8 cellular contexts compared by ENCODE assay signal in genomic region chr12:6537580-6538419, GRCh38. TPM values are rescaled to one million over a fixed set of nuclear protein-coding genes. Genes with fewer than 3 reads are reported as not detected.
DNase-seq lines count a peak whose midpoint lies in the region; ATAC-seq, FAIRE-seq and TF ChIP-seq lines count a peak whose summit lies in the region.
"Not testable (repeated sequence)": the region's sequence is repeated elsewhere in the genome, so short reads cannot be mapped to it uniquely, and the experiment has no call there.

No MANE protein-coding gene starts in this region.

- not testable (repeated sequence) for H4K91ac ChIP-seq in IMR-90 (ENCODE audit: insufficient read depth, low read depth, low read length)

- H3K56ac ChIP-seq in IMR-90 (ENCODE audit: extremely low read depth, insufficient read depth, low read length), result not testable (repeated sequence)

- H4K20me1 ChIP-seq in IMR-90 (ENCODE audit: insufficient read depth, low read length), result peaks cover 75% of the 10 kb centered on the region
- peaks cover 65% of the 10 kb centered on the region for H4K20me1 ChIP-seq in astrocyte (ENCODE audit: insufficient read depth, low read length)

- peaks cover 0 to 70% of the 10 kb centered on the region in 2 experiments; a peak in 3 of 4 replicates for H3K79me1 ChIP-seq in IMR-90 (ENCODE audit: low read depth in 1 of 2, low read length in 2 of 2)

- H3K79me2 ChIP-seq in astrocyte (ENCODE audit: insufficient read depth, low read length), result peaks cover 48% of the 10 kb centered on the region

- 0 out of 2 replicates have a peak overlapping the region, but pooled peaks have one; percentile 15 for H3K14ac ChIP-seq in IMR-90 (replicated peaks; ENCODE audit: low read depth, low read length)

- H3K36me3 Mint-ChIP-seq in astrocyte (ENCODE audit: low read depth, unreplicated experiment) (peaks cover 31% of the 10 kb centered on the region), osteocyte (ENCODE audit: unreplicated experiment) (peaks cover 15% of the 10 kb centered on the region)

- dilution Hi-C loops in IMR-90 (cut with HindIII; ENCODE audit: low sequenced_read_pairs, unreplicated experiment), result not testable (repeated sequence)

- H3K27ac Mint-ChIP-seq in astrocyte (ENCODE audit: unreplicated experiment) (peak overlapping the region; percentile 87), osteocyte (ENCODE audit: unreplicated experiment) (peak overlapping the region; percentile 73)

- H3K27me3 Mint-ChIP-seq in astrocyte (ENCODE audit: low read depth, unreplicated experiment); osteocyte (ENCODE audit: unreplicated experiment): not testable (repeated sequence)

- H2AFZ ChIP-seq in IMR-90 (replicated peaks; ENCODE audit: low read length, poor library complexity); astrocyte (ENCODE audit: low read depth, low read length): not testable (repeated sequence)

- H3K4ac ChIP-seq in IMR-90 (ENCODE audit: low read depth, low read length), result not testable (repeated sequence)

- peak overlapping the region; percentile 66; the same call in 1 of the 2 replicates for H3K4me3 ChIP-seq in IMR-90 (ENCODE audit: insufficient read depth, low read depth, low read length)
- H3K4me3 ChIP-seq in astrocyte (ENCODE audit: insufficient read depth, low read depth, low read length); cardiac muscle cell: not testable (repeated sequence)

- H2BK120ac ChIP-seq in IMR-90 (ENCODE audit: low read depth, low read length), result not testable (repeated sequence)

- peaks cover 12% of the 10 kb centered on the region for H3K4me1 ChIP-seq in IMR-90 (ENCODE audit: control insufficient read depth, insufficient read depth, low read length)
- peaks cover 48% of the 10 kb centered on the region for H3K4me1 ChIP-seq in astrocyte (ENCODE audit: insufficient read depth, low read length)
- H3K4me1 ChIP-seq in cardiac muscle cell (ENCODE audit: low read depth), result peaks cover 18% of the 10 kb centered on the region

- not testable (repeated sequence) for H2BK20ac ChIP-seq in IMR-90 (ENCODE audit: low read depth, low read length)

- peak; percentile 52 for TF ChIP-seq RAD21 in IMR-90 (IDR thresholded peaks at IDR 0.05; ENCODE audit: low read length)

- not testable (repeated sequence) for H3K27me3 ChIP-seq in IMR-90 (ENCODE audit: control insufficient read depth, insufficient read depth, low read length); astrocyte (ENCODE audit: insufficient read depth, low read length); cardiac muscle cell

- not testable (repeated sequence) for H3K23ac ChIP-seq in IMR-90 (ENCODE audit: low read depth, low read length)

- in situ Hi-C loops in IMR-90 (cut with MboI; ENCODE audit: low sequenced_read_pairs), result not testable (repeated sequence)

- not testable (repeated sequence) for H4K5ac ChIP-seq in IMR-90 (ENCODE audit: low read depth, low read length)

- not testable (repeated sequence) for H3K9me1 ChIP-seq in IMR-90 (ENCODE audit: insufficient read depth, low read length)

- peak overlapping the region; percentile 2 to 11; a peak in 1 of 4 replicates for H4K8ac ChIP-seq in IMR-90 (ENCODE audit: low read depth in 2 of 2, low read length in 2 of 2)

- FAIRE-seq in astrocyte (lab: Jason Lieb, UNC), result not testable (repeated sequence)

- peak overlapping the region; percentile 11; the same call in 1 of the 2 replicates for H3K9ac ChIP-seq in IMR-90 (ENCODE audit: low read depth, low read length)
- peak overlapping the region; percentile 98 for H3K9ac ChIP-seq in astrocyte (ENCODE audit: low read length)

- H3K27ac ChIP-seq in IMR-90 (ENCODE audit: insufficient read depth, low read length) (peak overlapping the region; percentile 18; the same call in 1 of the 2 replicates), astrocyte (ENCODE audit: low read depth, low read length) (peak overlapping the region; percentile 35), cardiac muscle cell (peak overlapping the region; percentile 40)

- H3K18ac ChIP-seq in IMR-90 (ENCODE audit: low read depth, low read length), result not testable (repeated sequence)

- intact Hi-C loops in IMR-90 (cut with micrococcal nuclease), result loop anchor here (1.0 kb wide), 1 partner anchor 114 kb away; no protein-coding TSS in a partner anchor

- H2BK15ac ChIP-seq in IMR-90 (ENCODE audit: low read depth, low read length), result not testable (repeated sequence)

- BruUV-seq in IMR-90 (replicated peaks; lab: Mats Ljungman, UMichigan), result TSS peak; percentile 98

- H2AK9ac ChIP-seq in IMR-90 (replicated peaks; ENCODE audit: low read depth, low read length, poor library complexity), result peak overlapping the region; percentile 83

- TF ChIP-seq CTCF in IMR-90 (conservative IDR thresholded peaks at IDR 0.05; ENCODE audit: low read depth, low read length) (peak; percentile 64), astrocyte (IDR thresholded peaks at IDR 0.05; ENCODE audit: insufficient read depth, low read depth, low read length) (peak; percentile 71), cardiac muscle cell (IDR thresholded peaks at IDR 0.05; ENCODE audit: low read depth, low read length) (peak; percentile 76), osteocyte (IDR thresholded peaks at IDR 0.05) (peak; percentile 87)

- peak overlapping the region; percentile 9 for H2BK5ac ChIP-seq in IMR-90 (ENCODE audit: low read depth, low read length, poor library complexity, severe bottlenecking)

- peak overlapping the region; percentile 89 for H3K4me2 ChIP-seq in IMR-90 (ENCODE audit: low read depth, low read length)
- peak overlapping the region; percentile 99 for H3K4me2 ChIP-seq in astrocyte (ENCODE audit: low read length)

- TF ChIP-seq POLR2A in IMR-90 (IDR thresholded peaks at IDR 0.05; ENCODE audit: low read depth, low read length), result not testable (repeated sequence)

- H3K4me3 Mint-ChIP-seq in astrocyte (ENCODE audit: unreplicated experiment), result peak overlapping the region; percentile 89
- not testable (repeated sequence) for H3K4me3 Mint-ChIP-seq in osteocyte (ENCODE audit: unreplicated experiment)

- DNase-seq in D341Med (ENCODE audit: low spot score), result peak; percentile 64
- peak; percentile 81 for DNase-seq in IMR-90
- peak; percentile 75 for DNase-seq in NCI-H774 (lab: John Stamatoyannopoulos, UW)
- DNase-seq in activated CD4-positive, CD25-positive, alpha-beta regulatory T cell (lab: John Stamatoyannopoulos, UW), result peak; percentile 63 to 79 (median 75)
- peak; percentile 62 for DNase-seq in astrocyte (ENCODE audit: low read depth)
- peak; percentile 84 to 89 for DNase-seq in cardiac muscle cell (ENCODE audit: low read depth in 1 of 2, low spot score in 1 of 2)
- DNase-seq in osteocyte (ENCODE audit: extremely low spot score, unreplicated experiment), result peak; percentile 90
- peak; percentile 83 for DNase-seq in stimulated activated naive CD8-positive, alpha-beta T cell treated with anti-CD3 and anti-CD28 coated beads, Interleukin-15, Interleukin-2, amounts not matched to agents 100 U/mL and 50 U/mL, for 24 hours

- peaks cover 23% of the 10 kb centered on the region for H3K4me1 Mint-ChIP-seq in astrocyte (ENCODE audit: low read depth, unreplicated experiment)
- H3K4me1 Mint-ChIP-seq in osteocyte (ENCODE audit: unreplicated experiment), result peaks cover 62% of the 10 kb centered on the region

- ATAC-seq in IMR-90 (ENCODE audit: low read depth); stimulated activated naive CD8-positive, alpha-beta T cell treated with anti-CD3 and anti-CD28 coated beads, Interleukin-15, Interleukin-2, amounts not matched to agents 100 U/mL and 50 U/mL, for 24 hours: not testable (repeated sequence)

- H3K36me3 ChIP-seq in IMR-90 (ENCODE audit: control insufficient read depth, insufficient read depth, low read length), result peaks cover 57% of the 10 kb centered on the region
- peaks cover 29% of the 10 kb centered on the region for H3K36me3 ChIP-seq in astrocyte (ENCODE audit: insufficient read depth, low read length)
- H3K36me3 ChIP-seq in cardiac muscle cell, result peaks cover 26% of the 10 kb centered on the region

- POLR2A ChIA-PET in IMR-90 (lab: Charles Lee; ENCODE audit: unreplicated experiment), result interaction anchor here (0.7 kb wide), 2 partner anchors 10 to 209 kb away, joined by 3 to 4 read pairs; no protein-coding TSS in a partner anchor

- H2AK5ac ChIP-seq in IMR-90 (ENCODE audit: low read depth, low read length), result peak overlapping the region; percentile 10; the same call in 1 of the 2 replicates

- CTCF ChIA-PET in IMR-90 (lab: Yijun Ruan, JAX), result interaction anchor here (0.6 to 1.9 kb wide), 5 partner anchors 11 to 59 kb away, joined by 3 to 8 read pairs (median 4); no protein-coding TSS in a partner anchor

- WGBS in IMR-90 (ENCODE audit: extremely low coverage in 2 of 2, insufficient read length in 1 of 2), 2 experiments, result 38% methylated on average over 3 of the region's 17 CpGs; no CpG with 5 or more reads in 1 of the 2 experiments

- H3K9me3 ChIP-seq in IMR-90 (ENCODE audit: control insufficient read depth, insufficient read depth, low read length); astrocyte (ENCODE audit: insufficient read depth, low read depth, low read length); cardiac muscle cell (ENCODE audit: low read depth): not testable (repeated sequence)

- not testable (repeated sequence) for H3K9me3 Mint-ChIP-seq in astrocyte (ENCODE audit: unreplicated experiment); osteocyte (ENCODE audit: unreplicated experiment)

RNA-seq across cellular contexts. Expression of gene GAPDH, which starts 3.5 kb away (rescaled TPM):
- total RNA-seq in IMR-90 (2012; rRNA removed) (11,536 and 12,939 TPM in 2 replicates), astrocyte (5,151 and 5,167 TPM in 2 replicates), cardiac muscle cell (8,013 and 12,904 TPM in 2 replicates), osteocyte (1,754 and 1,775 TPM in 2 replicates)
- polyA plus RNA-seq in IMR-90 (2012; rRNA removed) (21,893 and 22,387 TPM in 2 replicates), cardiac muscle cell (11,564 and 14,299 TPM in 2 replicates)
- 8,363 and 20,126 TPM in 2 replicates for polyA plus RNA-seq in IMR-90 (2012; cell fraction: cytosol; rRNA removed)
- 5,196 and 8,980 TPM in 2 replicates for polyA plus RNA-seq in IMR-90 (2012; cell fraction: nucleus; rRNA removed; ENCODE audit: low replicate concordance)

RNA-seq across cellular contexts. Expression of gene IFFO1, which starts 18.0 kb away (rescaled TPM):
- total RNA-seq in IMR-90 (2012; rRNA removed) (5.6 and 5.8 TPM in 2 replicates), astrocyte (18.8 and 20.8 TPM in 2 replicates), cardiac muscle cell (18.0 and 29.0 TPM in 2 replicates), osteocyte (35.9 and 40.7 TPM in 2 replicates)
- polyA plus RNA-seq in IMR-90 (2012; rRNA removed) (35.1 and 37.8 TPM in 2 replicates), cardiac muscle cell (25.4 and 28.4 TPM in 2 replicates)
- 30.6 and 33.4 TPM in 2 replicates for polyA plus RNA-seq in IMR-90 (2012; cell fraction: cytosol; rRNA removed)
- 194 and 345 TPM in 2 replicates for polyA plus RNA-seq in IMR-90 (2012; cell fraction: nucleus; rRNA removed; ENCODE audit: low replicate concordance)

RNA-seq across cellular contexts. Expression of gene NOP2, which starts 30.3 kb away (rescaled TPM):
- total RNA-seq in IMR-90 (2012; rRNA removed) (32.5 and 35.8 TPM in 2 replicates), astrocyte (53.1 and 66.8 TPM in 2 replicates), cardiac muscle cell (20.4 and 45.5 TPM in 2 replicates), osteocyte (32.5 and 34.5 TPM in 2 replicates)
- polyA plus RNA-seq in IMR-90 (2012; rRNA removed) (49.9 and 51.7 TPM in 2 replicates), cardiac muscle cell (36.2 and 38.2 TPM in 2 replicates)
- polyA plus RNA-seq in IMR-90 (2012; cell fraction: cytosol; rRNA removed), result 11.8 and 18.6 TPM in 2 replicates
- 170 and 206 TPM in 2 replicates for polyA plus RNA-seq in IMR-90 (2012; cell fraction: nucleus; rRNA removed; ENCODE audit: low replicate concordance)

RNA-seq across cellular contexts. Expression of gene NCAPD2, which starts 43.9 kb away (rescaled TPM):
- total RNA-seq in IMR-90 (2012; rRNA removed) (52.8 and 57.9 TPM in 2 replicates), astrocyte (18.6 and 21.1 TPM in 2 replicates), cardiac muscle cell (134 and 156 TPM in 2 replicates), osteocyte (36.4 and 36.9 TPM in 2 replicates)
- polyA plus RNA-seq in IMR-90 (2012; rRNA removed) (35.6 and 40.9 TPM in 2 replicates), cardiac muscle cell (20.2 and 70.7 TPM in 2 replicates)
- 24.1 and 33.8 TPM in 2 replicates for polyA plus RNA-seq in IMR-90 (2012; cell fraction: cytosol; rRNA removed)
- polyA plus RNA-seq in IMR-90 (2012; cell fraction: nucleus; rRNA removed; ENCODE audit: low replicate concordance), result 21.1 and 24.2 TPM in 2 replicates

RNA-seq across cellular contexts. Expression of gene MRPL51, which starts 44.7 kb away (rescaled TPM):
- total RNA-seq in IMR-90 (2012; rRNA removed) (80.1 and 126 TPM in 2 replicates), astrocyte (192 and 202 TPM in 2 replicates), cardiac muscle cell (75.1 and 104 TPM in 2 replicates), osteocyte (172 TPM in 2 replicates)
- polyA plus RNA-seq in IMR-90 (2012; rRNA removed) (151 and 160 TPM in 2 replicates), cardiac muscle cell (279 and 308 TPM in 2 replicates)
- polyA plus RNA-seq in IMR-90 (2012; cell fraction: cytosol; rRNA removed), result 68.0 and 178 TPM in 2 replicates
- 16.5 and 43.9 TPM in 2 replicates for polyA plus RNA-seq in IMR-90 (2012; cell fraction: nucleus; rRNA removed; ENCODE audit: low replicate concordance)
